8 cellular contexts compared by ENCODE assay signal in genomic region chr18:50880108-50880465, GRCh38. TPM values are rescaled to one million over a fixed set of nuclear protein-coding genes. Genes with fewer than 3 reads are reported as not detected.
A peak's percentile ranks its signal among the peaks of the same experiment; 100 is the strongest.
DNase-seq lines count a peak whose midpoint lies in the region; ATAC-seq and TF ChIP-seq lines count a peak whose summit lies in the region.

No MANE protein-coding gene starts in this region.

- H3K36me3 Mint-ChIP-seq in T-cell (peaks cover 5% of the 10 kb centered on the region), glutamatergic neuron (ENCODE audit: unreplicated experiment) (peaks cover 5% of the 10 kb centered on the region)

- peak overlapping the region; percentile 97 to 99 for H3K27ac Mint-ChIP-seq in T-cell
- peak overlapping the region; percentile 99 for H3K27ac Mint-ChIP-seq in glutamatergic neuron (ENCODE audit: unreplicated experiment)

- H3K27me3 Mint-ChIP-seq in T-cell (no peaks in the 10 kb centered on the region), glutamatergic neuron (ENCODE audit: unreplicated experiment) (peaks cover 7% of the 10 kb centered on the region)

- ATAC-seq in left cardiac atrium (no peak), T-cell (replicated peaks in 1 of 4) (no peak), GM21529 (IDR thresholded peaks at IDR 0.05; ENCODE audit: unreplicated experiment) (no peak)

- intact Hi-C loops in left ventricle myocardium inferior (cut with micrococcal nuclease): no loop called here
- intact Hi-C loops in left cardiac atrium (cut with DNase I): no loop called here

- CTCF ChIA-PET in T-cell (lab: Charles Lee): interaction anchor here (0.6 kb wide), 2 partner anchors 13 to 198 kb away, joined by 3 read pairs; no protein-coding TSS in a partner anchor

- peak overlapping the region in 1 of 2 donors; percentile 90 for H3K9ac ChIP-seq in stomach smooth muscle (ENCODE audit: low read length in 2 of 2)

- peaks cover 22% of the 10 kb centered on the region for H3K4me1 ChIP-seq in left ventricle myocardium inferior
- peaks cover 6% of the 10 kb centered on the region for H3K4me1 ChIP-seq in stomach smooth muscle (ENCODE audit: control insufficient read depth, insufficient read depth, low read length)

- DNase-seq in left ventricle myocardium inferior (no peak), left cardiac atrium (no peak), T-cell (peak in 1 of 34 experiments; percentile 2), glutamatergic neuron (no peak), AG08395 (ENCODE audit: low spot score) (no peak), NCI-H2196 (lab: John Stamatoyannopoulos, UW; ENCODE audit: unreplicated experiment) (no peak)

- H3K4me3 Mint-ChIP-seq in T-cell: peak overlapping the region; percentile 95 to 99 (median 98)
- peak overlapping the region; percentile 98 for H3K4me3 Mint-ChIP-seq in glutamatergic neuron (ENCODE audit: unreplicated experiment)

- POLR2A ChIA-PET in T-cell (lab: Charles Lee): interaction anchor here (0.5 to 0.8 kb wide), 2 partner anchors 87 to 150 kb away, joined by 3 to 4 read pairs; partner anchors contain the start of gene SMAD4 (in 1 of the 2)

- H3K9me3 ChIP-seq in left ventricle myocardium inferior (replicated peaks) (no peaks in the 10 kb centered on the region), stomach smooth muscle (ENCODE audit: control insufficient read depth in 2 of 2, low read length in 2 of 2) (no peaks in the 10 kb centered on the region)

- H3K4me1 Mint-ChIP-seq in T-cell: peaks cover 34 to 44% (median 42%) of the 10 kb centered on the region in 3 donors
- peaks cover 10% of the 10 kb centered on the region for H3K4me1 Mint-ChIP-seq in glutamatergic neuron (ENCODE audit: low read depth, unreplicated experiment)

- H3K27me3 ChIP-seq in left ventricle myocardium inferior (ENCODE audit: low read depth) (no peaks in the 10 kb centered on the region), stomach smooth muscle (ENCODE audit: control insufficient read depth in 1 of 2, insufficient read depth in 2 of 2, low read length in 2 of 2) (no peaks in the 10 kb centered on the region)

- H3K4me3 ChIP-seq in left ventricle myocardium inferior (peak overlapping the region; percentile 82), stomach smooth muscle (ENCODE audit: low read length in 2 of 2) (peak overlapping the region; percentile 70 to 92)

- H3K27ac ChIP-seq in left ventricle myocardium inferior (replicated peaks) (peak overlapping the region; percentile 95), stomach smooth muscle (ENCODE audit: low read length) (no peak overlapping the region)

- no peaks in the 10 kb centered on the region for H3K36me3 ChIP-seq in left ventricle myocardium inferior
- H3K36me3 ChIP-seq in stomach smooth muscle (ENCODE audit: control insufficient read depth in 2 of 2, insufficient read depth in 2 of 2, low read length in 2 of 2): no peaks in the 10 kb centered on the region

- H3K9me3 Mint-ChIP-seq in T-cell (no peaks in the 10 kb centered on the region), glutamatergic neuron (ENCODE audit: unreplicated experiment) (peaks cover 10% of the 10 kb centered on the region)

- TF ChIP-seq CTCF in left ventricle myocardium inferior (IDR thresholded peaks at IDR 0.05; ENCODE audit: borderline replicate concordance) (no peak), glutamatergic neuron (IDR thresholded peaks at IDR 0.05; ENCODE audit: partially characterized antibody, unreplicated experiment) (no peak)

RNA-seq across cellular contexts. Expression of gene ME2, which starts 1.2 kb away (rescaled TPM):
- 54.5 TPM for total RNA-seq in left ventricle myocardium inferior
- 10 to 100 TPM; 77.3 to 88.1 TPM for total RNA-seq in left cardiac atrium
- 10 to 100 TPM; 30.5 to 42.6 (median 39.9) TPM for total RNA-seq in T-cell
- total RNA-seq in glutamatergic neuron (ENCODE audit: unreplicated experiment): 41.9 TPM
